ENCODE assay signal across 9 cellular contexts in the genomic region with DNA sequence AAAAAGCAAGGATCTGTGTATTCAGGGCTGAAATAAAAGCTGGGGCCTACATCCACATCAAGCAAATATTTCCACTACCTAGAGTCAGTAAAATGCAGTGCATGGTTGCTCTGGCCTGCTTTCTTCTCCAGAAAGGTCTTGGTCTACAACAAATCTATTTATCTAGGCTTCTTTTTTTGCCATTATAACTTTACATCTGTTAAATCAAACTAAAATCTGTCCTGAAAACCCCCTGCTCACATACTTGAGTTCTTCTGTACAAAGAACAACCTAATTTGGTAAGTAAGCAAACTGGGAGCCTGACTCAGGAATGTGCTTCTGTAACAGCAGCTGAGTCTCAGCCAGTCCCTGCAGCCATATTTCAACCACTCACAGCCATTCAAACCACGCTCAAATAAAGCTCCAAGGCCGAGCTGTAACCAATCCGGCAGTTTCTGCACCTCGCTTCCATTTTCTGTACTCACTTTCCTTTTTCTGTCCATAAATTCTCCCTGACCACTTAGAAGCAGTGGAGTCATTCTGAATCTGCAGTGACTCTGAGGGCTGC.
DNase-seq lines count a peak whose midpoint lies in the region; ATAC-seq and TF ChIP-seq lines count a peak whose summit lies in the region.
"Had no signal": no experiment of that assay in that cellular context is flagged by ENCODE, and none has a peak within 500 bp of the region (broad histone marks: within the 10 kb centered on the region; RNA-seq: fewer than 3 reads in every experiment).

No MANE protein-coding gene starts in this region.

- TF ChIP-seq EP300 in gastroesophageal sphincter (IDR thresholded peaks at IDR 0.05) = no peak

- peaks cover 17 to 28% (median 21%) of the 10 kb centered on the region in 7 donors for H3K9me3 Mint-ChIP-seq in CD14-positive monocyte

- no peak overlapping the region for H3K4me3 ChIP-seq in SK-N-MC
- no peak overlapping the region for H3K4me3 ChIP-seq in gastroesophageal sphincter
- H3K4me3 ChIP-seq in osteoblast (ENCODE audit: insufficient read depth, low read length) = no peak overlapping the region

- no peaks in the 10 kb centered on the region for H3K79me2 ChIP-seq in osteoblast (ENCODE audit: insufficient read depth, low read length)

- H3K27ac Mint-ChIP-seq in CD14-positive monocyte = no peak overlapping the region

- no peak for TF ChIP-seq POLR2A in gastroesophageal sphincter (IDR thresholded peaks at IDR 0.05)

- H3K9me3 ChIP-seq in SK-N-MC (ENCODE audit: low read depth, low read length) (0 out of 2 replicates have a peak, but pooled peaks cover 2% of the 10 kb centered on the region), gastroesophageal sphincter (no peaks in the 10 kb centered on the region), osteoblast (ENCODE audit: low read depth, low read length) (no peaks in the 10 kb centered on the region)

- H3K36me3 ChIP-seq in SK-N-MC (ENCODE audit: insufficient read depth, low read length) (peaks cover 3% of the 10 kb centered on the region; the same call in 1 of the 2 replicates), gastroesophageal sphincter (peaks cover 0 to 11% of the 10 kb centered on the region in 2 donors), osteoblast (ENCODE audit: insufficient read depth, low read length) (no peaks in the 10 kb centered on the region)

- no peaks in the 10 kb centered on the region for H4K20me1 ChIP-seq in osteoblast (ENCODE audit: insufficient read depth, low read length)

- no peak for TF ChIP-seq CTCF in gastroesophageal sphincter (IDR thresholded peaks at IDR 0.05)
- no peak for TF ChIP-seq CTCF in osteoblast (IDR thresholded peaks at IDR 0.05; ENCODE audit: extremely low read depth, low read depth, low read length)
- TF ChIP-seq CTCF in CD14-positive monocyte (IDR thresholded peaks at IDR 0.05) = no peak

- H3K4me3 Mint-ChIP-seq in CD14-positive monocyte = no peak overlapping the region

- WGBS in gastroesophageal sphincter (ENCODE audit: low coverage in 1 of 2), 2 donors = 56% methylated on average over 4 of the region's 4 CpGs

- peak overlapping the region; percentile 98 for H3K27ac ChIP-seq in SK-N-MC
- peak overlapping the region; percentile 90 to 99 (median 91) for H3K27ac ChIP-seq in gastroesophageal sphincter
- H3K27ac ChIP-seq in osteoblast (ENCODE audit: low read depth, low read length) = peak overlapping the region; percentile 70

- DNase-seq in AG08395 (ENCODE audit: low spot score) (peak; percentile 27), SK-N-MC (ENCODE audit: low read depth, low spot score) (no peak), osteoblast (ENCODE audit: insufficient read length, low spot score, missing footprints) (peak; percentile 23), NCI-H1105 treated with DMSO at 0.1 percent for 48 hours (lab: John Stamatoyannopoulos, UW) (no peak), CD14-positive monocyte (ENCODE audit: low spot score) (no peak)
- DNase-seq: NCI-H187 had no signal

- H3K27me3 ChIP-seq in gastroesophageal sphincter = no peaks in the 10 kb centered on the region
- no peaks in the 10 kb centered on the region for H3K27me3 ChIP-seq in osteoblast (ENCODE audit: insufficient read depth, low read length)

- ATAC-seq in gastroesophageal sphincter = peak; percentile 75
- ATAC-seq in HG03520 (IDR thresholded peaks at IDR 0.05; ENCODE audit: unreplicated experiment) = no peak
- no peak for ATAC-seq in HG03354 (IDR thresholded peaks at IDR 0.05; ENCODE audit: poor library complexity, severe bottlenecking, unreplicated experiment)

- peaks cover 5% of the 10 kb centered on the region for H3K4me1 Mint-ChIP-seq in CD14-positive monocyte

- H3K9ac ChIP-seq in SK-N-MC (ENCODE audit: insufficient read length) = peak overlapping the region; percentile 64

- peaks cover 26 to 72% (median 34%) of the 10 kb centered on the region in 3 donors for H3K4me1 ChIP-seq in gastroesophageal sphincter
- H3K4me1 ChIP-seq in osteoblast (ENCODE audit: insufficient read depth, low read length) = peaks cover 32% of the 10 kb centered on the region

- intact Hi-C loops in CD14-positive monocyte (cut with micrococcal nuclease) = no loop called here

- H3K36me3 Mint-ChIP-seq in CD14-positive monocyte = no peaks in the 10 kb centered on the region

- H2AFZ ChIP-seq in osteoblast (ENCODE audit: low read length) = no peak overlapping the region

- no peak overlapping the region for H3K4me2 ChIP-seq in osteoblast (ENCODE audit: insufficient read depth, low read length)

- H3K27me3 Mint-ChIP-seq in CD14-positive monocyte (ENCODE audit: low read depth in 3 of 3) = peaks cover 0 to 1% (median 0%) of the 10 kb centered on the region in 3 donors

Comparison
In these comparisons a context has a peak if more than half of its experiments do, and no peak if none do; other contexts are left out.
1. DNase-seq: peak in AG08395 (single experiment) and osteoblast (single experiment); none in SK-N-MC (single experiment), NCI-H1105 treated with DMSO at 0.1 percent for 48 hours (single experiment) and CD14-positive monocyte (single experiment).
2. Peak in every context shown above with its lines, with median percentiles within 50 percentile points of each other: H3K27ac ChIP-seq.